In genomic region chr11:130002846-130003716, GRCh38 we compare ENCODE assay signal across 1 cellular context.
A peak's percentile ranks its signal among the peaks of the same experiment; 100 is the strongest.
TF ChIP-seq lines count a peak whose summit lies in the region.

No MANE protein-coding gene starts in this region.

TF ChIP-seq in HepG2, 621 proteins besides CTCF, POLR2A, EP300 and RAD21 (continued from another document):
- TF ChIP-seq, protein P1, sequence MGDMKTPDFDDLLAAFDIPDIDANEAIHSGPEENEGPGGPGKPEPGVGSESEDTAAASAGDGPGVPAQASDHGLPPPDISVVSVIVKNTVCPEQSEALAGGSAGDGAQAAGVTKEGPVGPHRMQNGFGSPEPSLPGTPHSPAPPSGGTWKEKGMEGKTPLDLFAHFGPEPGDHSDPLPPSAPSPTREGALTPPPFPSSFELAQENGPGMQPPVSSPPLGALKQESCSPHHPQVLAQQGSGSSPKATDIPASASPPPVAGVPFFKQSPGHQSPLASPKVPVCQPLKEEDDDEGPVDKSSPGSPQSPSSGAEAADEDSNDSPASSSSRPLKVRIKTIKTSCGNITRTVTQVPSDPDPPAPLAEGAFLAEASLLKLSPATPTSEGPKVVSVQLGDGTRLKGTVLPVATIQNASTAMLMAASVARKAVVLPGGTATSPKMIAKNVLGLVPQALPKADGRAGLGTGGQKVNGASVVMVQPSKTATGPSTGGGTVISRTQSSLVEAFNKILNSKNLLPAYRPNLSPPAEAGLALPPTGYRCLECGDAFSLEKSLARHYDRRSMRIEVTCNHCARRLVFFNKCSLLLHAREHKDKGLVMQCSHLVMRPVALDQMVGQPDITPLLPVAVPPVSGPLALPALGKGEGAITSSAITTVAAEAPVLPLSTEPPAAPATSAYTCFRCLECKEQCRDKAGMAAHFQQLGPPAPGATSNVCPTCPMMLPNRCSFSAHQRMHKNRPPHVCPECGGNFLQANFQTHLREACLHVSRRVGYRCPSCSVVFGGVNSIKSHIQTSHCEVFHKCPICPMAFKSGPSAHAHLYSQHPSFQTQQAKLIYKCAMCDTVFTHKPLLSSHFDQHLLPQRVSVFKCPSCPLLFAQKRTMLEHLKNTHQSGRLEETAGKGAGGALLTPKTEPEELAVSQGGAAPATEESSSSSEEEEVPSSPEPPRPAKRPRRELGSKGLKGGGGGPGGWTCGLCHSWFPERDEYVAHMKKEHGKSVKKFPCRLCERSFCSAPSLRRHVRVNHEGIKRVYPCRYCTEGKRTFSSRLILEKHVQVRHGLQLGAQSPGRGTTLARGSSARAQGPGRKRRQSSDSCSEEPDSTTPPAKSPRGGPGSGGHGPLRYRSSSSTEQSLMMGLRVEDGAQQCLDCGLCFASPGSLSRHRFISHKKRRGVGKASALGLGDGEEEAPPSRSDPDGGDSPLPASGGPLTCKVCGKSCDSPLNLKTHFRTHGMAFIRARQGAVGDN (CRISPR knock-in tag; IDR thresholded peaks at IDR 0.05), result peak; percentile 97
- peak; percentile 48 for TF ChIP-seq POLR2AphosphoS5 (IDR thresholded peaks at IDR 0.05; ENCODE audit: low read depth, low read length)
- no peak for TF ChIP-seq SOX13 (IDR thresholded peaks at IDR 0.05)
- TF ChIP-seq SOX13 (CRISPR knock-in tag; conservative IDR thresholded peaks at IDR 0.05 in 1 of 2, IDR thresholded peaks at IDR 0.05 in 1 of 2), result peak in 1 of 2 experiments; percentile 52; a peak in 2 of 4 replicates
- TF ChIP-seq NR3C1 (CRISPR knock-in tag; IDR thresholded peaks at IDR 0.05), result no peak
- no peak for TF ChIP-seq EHMT2 (IDR thresholded peaks at IDR 0.05; ENCODE audit: borderline replicate concordance, low read depth, low read length)
- peak; percentile 20; the same call in 1 of the 2 replicates for TF ChIP-seq DMAP1 (CRISPR knock-in tag; IDR thresholded peaks at IDR 0.05)
- TF ChIP-seq KLF15 (CRISPR knock-in tag; IDR thresholded peaks at IDR 0.05; ENCODE audit: borderline replicate concordance), result peak; percentile 69; the same call in 1 of the 2 replicates
- TF ChIP-seq HMGA1 (CRISPR knock-in tag; conservative IDR thresholded peaks at IDR 0.05), result no peak
- TF ChIP-seq SOX5 (CRISPR knock-in tag; IDR thresholded peaks at IDR 0.05; ENCODE audit: borderline replicate concordance), result peak; percentile 42; the same call in 1 of the 2 replicates
- TF ChIP-seq ZNF446 (CRISPR knock-in tag; IDR thresholded peaks at IDR 0.05), result peak; percentile 67; the same call in 1 of the 2 replicates
- peak; percentile 93 for TF ChIP-seq ZMAT3 (CRISPR knock-in tag; conservative IDR thresholded peaks at IDR 0.05)
- peak; percentile 87 for TF ChIP-seq FOSL2 (CRISPR knock-in tag; IDR thresholded peaks at IDR 0.05)
- TF ChIP-seq HES4 (CRISPR knock-in tag; IDR thresholded peaks at IDR 0.05; ENCODE audit: borderline replicate concordance), result peak; percentile 86; the same call in 1 of the 2 replicates
- TF ChIP-seq GZF1 (CRISPR knock-in tag; IDR thresholded peaks at IDR 0.05), result no peak
- peak; percentile 60; the same call in 1 of the 2 replicates for TF ChIP-seq MED13 (CRISPR knock-in tag; IDR thresholded peaks at IDR 0.05)
- TF ChIP-seq MED1 (CRISPR knock-in tag; IDR thresholded peaks at IDR 0.05), result peak; percentile 73
- peak; percentile 78; the same call in 1 of the 2 replicates for TF ChIP-seq ARID2 (CRISPR knock-in tag; IDR thresholded peaks at IDR 0.05; ENCODE audit: borderline replicate concordance)
- 0 out of 2 replicates have a peak, but pooled peaks have one; percentile 32 for TF ChIP-seq BCL6 (CRISPR knock-in tag; IDR thresholded peaks at IDR 0.05)
- TF ChIP-seq CENPX (CRISPR knock-in tag; IDR thresholded peaks at IDR 0.05), result no peak
- no peak for TF ChIP-seq ZNF775 (CRISPR knock-in tag; IDR thresholded peaks at IDR 0.05; ENCODE audit: borderline replicate concordance)
- no peak; the same call in 1 of the 2 replicates for TF ChIP-seq POGZ (CRISPR knock-in tag; IDR thresholded peaks at IDR 0.05)
- TF ChIP-seq TP53 (CRISPR knock-in tag; conservative IDR thresholded peaks at IDR 0.05), result 0 out of 2 replicates have a peak, but pooled peaks have one; percentile 15
- no peak for TF ChIP-seq SMARCC2 (IDR thresholded peaks at IDR 0.05)
- no peak for TF ChIP-seq TBL1XR1 (IDR thresholded peaks at IDR 0.05; ENCODE audit: borderline replicate concordance, low read length, partially characterized antibody)
- TF ChIP-seq, protein P2, sequence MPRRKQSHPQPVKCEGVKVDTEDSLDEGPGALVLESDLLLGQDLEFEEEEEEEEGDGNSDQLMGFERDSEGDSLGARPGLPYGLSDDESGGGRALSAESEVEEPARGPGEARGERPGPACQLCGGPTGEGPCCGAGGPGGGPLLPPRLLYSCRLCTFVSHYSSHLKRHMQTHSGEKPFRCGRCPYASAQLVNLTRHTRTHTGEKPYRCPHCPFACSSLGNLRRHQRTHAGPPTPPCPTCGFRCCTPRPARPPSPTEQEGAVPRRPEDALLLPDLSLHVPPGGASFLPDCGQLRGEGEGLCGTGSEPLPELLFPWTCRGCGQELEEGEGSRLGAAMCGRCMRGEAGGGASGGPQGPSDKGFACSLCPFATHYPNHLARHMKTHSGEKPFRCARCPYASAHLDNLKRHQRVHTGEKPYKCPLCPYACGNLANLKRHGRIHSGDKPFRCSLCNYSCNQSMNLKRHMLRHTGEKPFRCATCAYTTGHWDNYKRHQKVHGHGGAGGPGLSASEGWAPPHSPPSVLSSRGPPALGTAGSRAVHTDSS (CRISPR knock-in tag; conservative IDR thresholded peaks at IDR 0.05), result no peak; the same call in 1 of the 2 replicates
- TF ChIP-seq, protein P3, sequence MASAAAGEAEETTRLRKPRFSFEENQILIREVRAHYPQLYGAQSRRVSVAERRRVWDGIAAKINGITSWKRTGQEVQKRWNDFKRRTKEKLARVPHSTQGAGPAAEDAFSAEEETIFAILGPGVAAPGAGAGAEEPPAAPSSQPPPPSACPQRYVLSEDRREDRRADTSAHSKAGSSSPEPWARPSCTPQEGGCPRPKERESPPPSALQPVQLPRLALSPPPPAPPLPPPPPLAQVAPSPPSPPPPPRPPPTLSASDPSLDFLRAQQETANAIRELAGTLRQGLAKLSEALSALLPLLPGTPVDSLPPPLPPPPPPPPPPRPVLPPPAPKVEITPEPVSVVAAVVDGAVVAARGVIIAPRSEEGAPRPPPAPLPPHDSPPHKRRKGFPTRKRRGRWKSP (CRISPR knock-in tag; IDR thresholded peaks at IDR 0.05), result peak; percentile 95; the same call in 1 of the 2 replicates
- TF ChIP-seq FOXM1 (CRISPR knock-in tag; IDR thresholded peaks at IDR 0.05), result 0 out of 2 replicates have a peak, but pooled peaks have one; percentile 55
- TF ChIP-seq, protein P4, sequence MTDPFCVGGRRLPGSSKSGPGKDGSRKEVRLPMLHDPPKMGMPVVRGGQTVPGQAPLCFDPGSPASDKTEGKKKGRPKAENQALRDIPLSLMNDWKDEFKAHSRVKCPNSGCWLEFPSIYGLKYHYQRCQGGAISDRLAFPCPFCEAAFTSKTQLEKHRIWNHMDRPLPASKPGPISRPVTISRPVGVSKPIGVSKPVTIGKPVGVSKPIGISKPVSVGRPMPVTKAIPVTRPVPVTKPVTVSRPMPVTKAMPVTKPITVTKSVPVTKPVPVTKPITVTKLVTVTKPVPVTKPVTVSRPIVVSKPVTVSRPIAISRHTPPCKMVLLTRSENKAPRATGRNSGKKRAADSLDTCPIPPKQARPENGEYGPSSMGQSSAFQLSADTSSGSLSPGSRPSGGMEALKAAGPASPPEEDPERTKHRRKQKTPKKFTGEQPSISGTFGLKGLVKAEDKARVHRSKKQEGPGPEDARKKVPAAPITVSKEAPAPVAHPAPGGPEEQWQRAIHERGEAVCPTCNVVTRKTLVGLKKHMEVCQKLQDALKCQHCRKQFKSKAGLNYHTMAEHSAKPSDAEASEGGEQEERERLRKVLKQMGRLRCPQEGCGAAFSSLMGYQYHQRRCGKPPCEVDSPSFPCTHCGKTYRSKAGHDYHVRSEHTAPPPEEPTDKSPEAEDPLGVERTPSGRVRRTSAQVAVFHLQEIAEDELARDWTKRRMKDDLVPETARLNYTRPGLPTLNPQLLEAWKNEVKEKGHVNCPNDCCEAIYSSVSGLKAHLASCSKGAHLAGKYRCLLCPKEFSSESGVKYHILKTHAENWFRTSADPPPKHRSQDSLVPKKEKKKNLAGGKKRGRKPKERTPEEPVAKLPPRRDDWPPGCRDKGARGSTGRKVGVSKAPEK (CRISPR knock-in tag; IDR thresholded peaks at IDR 0.05; ENCODE audit: borderline replicate concordance), result no peak
- TF ChIP-seq, protein P5, sequence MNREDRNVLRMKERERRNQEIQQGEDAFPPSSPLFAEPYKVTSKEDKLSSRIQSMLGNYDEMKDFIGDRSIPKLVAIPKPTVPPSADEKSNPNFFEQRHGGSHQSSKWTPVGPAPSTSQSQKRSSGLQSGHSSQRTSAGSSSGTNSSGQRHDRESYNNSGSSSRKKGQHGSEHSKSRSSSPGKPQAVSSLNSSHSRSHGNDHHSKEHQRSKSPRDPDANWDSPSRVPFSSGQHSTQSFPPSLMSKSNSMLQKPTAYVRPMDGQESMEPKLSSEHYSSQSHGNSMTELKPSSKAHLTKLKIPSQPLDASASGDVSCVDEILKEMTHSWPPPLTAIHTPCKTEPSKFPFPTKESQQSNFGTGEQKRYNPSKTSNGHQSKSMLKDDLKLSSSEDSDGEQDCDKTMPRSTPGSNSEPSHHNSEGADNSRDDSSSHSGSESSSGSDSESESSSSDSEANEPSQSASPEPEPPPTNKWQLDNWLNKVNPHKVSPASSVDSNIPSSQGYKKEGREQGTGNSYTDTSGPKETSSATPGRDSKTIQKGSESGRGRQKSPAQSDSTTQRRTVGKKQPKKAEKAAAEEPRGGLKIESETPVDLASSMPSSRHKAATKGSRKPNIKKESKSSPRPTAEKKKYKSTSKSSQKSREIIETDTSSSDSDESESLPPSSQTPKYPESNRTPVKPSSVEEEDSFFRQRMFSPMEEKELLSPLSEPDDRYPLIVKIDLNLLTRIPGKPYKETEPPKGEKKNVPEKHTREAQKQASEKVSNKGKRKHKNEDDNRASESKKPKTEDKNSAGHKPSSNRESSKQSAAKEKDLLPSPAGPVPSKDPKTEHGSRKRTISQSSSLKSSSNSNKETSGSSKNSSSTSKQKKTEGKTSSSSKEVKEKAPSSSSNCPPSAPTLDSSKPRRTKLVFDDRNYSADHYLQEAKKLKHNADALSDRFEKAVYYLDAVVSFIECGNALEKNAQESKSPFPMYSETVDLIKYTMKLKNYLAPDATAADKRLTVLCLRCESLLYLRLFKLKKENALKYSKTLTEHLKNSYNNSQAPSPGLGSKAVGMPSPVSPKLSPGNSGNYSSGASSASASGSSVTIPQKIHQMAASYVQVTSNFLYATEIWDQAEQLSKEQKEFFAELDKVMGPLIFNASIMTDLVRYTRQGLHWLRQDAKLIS (CRISPR knock-in tag; IDR thresholded peaks at IDR 0.05), result no peak
- TF ChIP-seq TMF1 (CRISPR knock-in tag; IDR thresholded peaks at IDR 0.05; ENCODE audit: low read depth), result peak; percentile 83; the same call in 1 of the 2 replicates
- no peak; the same call in 1 of the 2 replicates for TF ChIP-seq ZNF615 (CRISPR knock-in tag; IDR thresholded peaks at IDR 0.05; ENCODE audit: borderline replicate concordance)
- no peak for TF ChIP-seq ZNF549 (CRISPR knock-in tag; IDR thresholded peaks at IDR 0.05)
- no peak; a peak in 1 of 4 replicates for TF ChIP-seq REST (IDR thresholded peaks at IDR 0.05; ENCODE audit: borderline replicate concordance in 1 of 2, low read depth in 1 of 2, low read length in 2 of 2)
- TF ChIP-seq ZNF20 (CRISPR knock-in tag; IDR thresholded peaks at IDR 0.05), result no peak
- no peak for TF ChIP-seq ZNF367 (CRISPR knock-in tag; IDR thresholded peaks at IDR 0.05; ENCODE audit: borderline replicate concordance)
- peak; percentile 84 for TF ChIP-seq ZNF605 (CRISPR knock-in tag; IDR thresholded peaks at IDR 0.05)
- TF ChIP-seq ELF4 (CRISPR knock-in tag; IDR thresholded peaks at IDR 0.05; ENCODE audit: borderline replicate concordance), result 0 out of 2 replicates have a peak, but pooled peaks have one; percentile 45
- peak; percentile 89; the same call in 1 of the 2 replicates for TF ChIP-seq ZNF564 (CRISPR knock-in tag; IDR thresholded peaks at IDR 0.05)
- TF ChIP-seq MTERF4 (CRISPR knock-in tag; IDR thresholded peaks at IDR 0.05), result 0 out of 2 replicates have a peak, but pooled peaks have one; percentile 58
- TF ChIP-seq ZNF275 (CRISPR knock-in tag; IDR thresholded peaks at IDR 0.05; ENCODE audit: borderline replicate concordance), result 0 out of 2 replicates have a peak, but pooled peaks have one; percentile 53
